In the genomic region with DNA sequence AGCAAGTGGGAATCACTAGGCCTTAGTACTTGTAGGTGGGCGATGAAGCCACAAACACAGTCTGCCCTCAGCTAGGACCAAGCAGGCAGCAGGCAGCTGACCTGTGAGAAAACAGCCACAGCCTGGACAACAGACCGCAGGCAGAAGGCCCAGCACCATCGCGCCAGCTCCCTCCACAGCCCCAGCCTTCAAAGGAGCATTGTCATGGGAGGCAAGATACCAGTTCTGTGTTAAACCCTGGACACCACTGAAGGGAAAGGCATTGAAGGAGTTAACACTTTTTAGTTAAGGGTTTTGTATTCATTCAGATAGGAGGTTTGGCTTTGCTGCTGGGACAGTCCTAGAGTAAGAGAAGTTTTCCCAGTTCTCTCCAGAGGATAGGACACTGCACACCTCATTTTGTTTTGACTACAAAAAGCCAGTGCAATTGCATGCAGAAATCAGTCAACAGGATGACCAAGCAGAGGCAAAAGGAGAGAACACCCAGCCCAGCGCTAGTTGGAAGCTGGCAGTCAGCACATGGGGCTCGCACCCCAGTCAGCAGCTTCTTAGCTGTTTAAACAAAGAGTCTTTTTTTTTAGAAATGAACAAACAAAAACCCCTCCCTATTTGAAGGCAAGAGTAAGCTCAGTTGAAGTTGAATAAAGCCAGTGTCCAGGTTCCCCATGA, we compare ENCODE assay signal across 11 cellular contexts.
"Had no signal": no experiment of that assay in that cellular context is flagged by ENCODE, and none has a peak within 500 bp of the region (broad histone marks: within the 10 kb centered on the region; RNA-seq: fewer than 3 reads in every experiment).

No MANE protein-coding gene starts in this region.

- H2AFZ ChIP-seq: parathyroid adenoma had no signal

- H3K9me3 ChIP-seq: left ventricle myocardium inferior, right atrium auricular region, suprapubic skin, uterus had no signal

- H3K27me3 ChIP-seq: right atrium auricular region, suprapubic skin, uterus had no signal

- H3K4me3 ChIP-seq: left ventricle myocardium inferior, right atrium auricular region, suprapubic skin, uterus had no signal

- H3K9ac ChIP-seq: parathyroid adenoma had no signal

- DNase-seq: activated T-cell treated with anti-CD3 and anti-CD28 coated beads, Interleukin-2, amount 50 U/mL, for 1 hour; amniotic stem cell; left ventricle myocardium inferior; mesenchymal stem cell; stimulated activated CD4-positive, alpha-beta T cell treated with anti-CD3 and anti-CD28 coated beads, Interleukin-1b, Interleukin-23, amount 100 ng/mL, for 48 hours; stimulated activated naive B cell treated with anti-CD40 and anti-IgM and Interleukin-4, amounts not matched to agents 10 μg/mL and 1 μg/mL and 100 μg/mL, for 72 hours; T-helper 2 cell; uterus had no signal

- H3K27ac ChIP-seq: left ventricle myocardium inferior, parathyroid adenoma had no signal

- H3K4me1 ChIP-seq: parathyroid adenoma, uterus had no signal

- ATAC-seq: stimulated activated naive B cell treated with anti-CD40 and anti-IgM and Interleukin-4, amounts not matched to agents 10 μg/mL and 1 μg/mL and 100 μg/mL, for 72 hours had no signal

- H3K36me3 ChIP-seq: uterus had no signal

- H3K79me2 ChIP-seq: parathyroid adenoma had no signal
